Comparison of ENCODE assay signal across 8 cellular contexts in genomic region chr16:31142109-31143035, GRCh38. TPM values are rescaled to one million over a fixed set of nuclear protein-coding genes. Genes with fewer than 3 reads are reported as not detected.
DNase-seq lines count a peak whose midpoint lies in the region; ATAC-seq and TF ChIP-seq lines count a peak whose summit lies in the region.

No MANE protein-coding gene starts in this region.

- intact Hi-C loops in heart left ventricle (cut with DNase I) = loop anchor here (1.0 to 10.0 kb wide), 16 partner anchors 24 to 302 kb away; partner anchors contain the start of genes HSD3B7 (in 6 of the 10), BCKDK (in 4 of the 10), STX4 (in 3 of the 10) and VKORC1 (in 3 of the 10)
- intact Hi-C loops in posterior cingulate gyrus (cut with DNase I) = loop anchor here (1.0 to 5.0 kb wide), 3 partner anchors 35 to 48 kb away; partner anchors contain the start of genes BCKDK, FUS and VKORC1

- peak; percentile 96 for TF ChIP-seq CTCF in GM12875 (IDR thresholded peaks at IDR 0.05; ENCODE audit: borderline replicate concordance, insufficient read depth, low read depth, low read length)
- TF ChIP-seq CTCF in heart left ventricle (IDR thresholded peaks at IDR 0.05) = peak; percentile 80 to 99 (median 96)
- peak; percentile 94 to 100 (median 100) for TF ChIP-seq CTCF in upper lobe of left lung (IDR thresholded peaks at IDR 0.05)

- peak overlapping the region; percentile 81 for H3K9ac ChIP-seq in adipocyte (ENCODE audit: low read length)

- H3K27me3 ChIP-seq in adipocyte (replicated peaks; ENCODE audit: control insufficient read depth, insufficient read depth, low read length) (peaks cover 15% of the 10 kb centered on the region), heart left ventricle (peaks cover 0 to 4% (median 0%) of the 10 kb centered on the region in 9 donors), upper lobe of left lung (no peaks in the 10 kb centered on the region)

- H3K4me3 ChIP-seq in GM12875 (ENCODE audit: low read depth, low read length) = peak overlapping the region; percentile 21
- H3K4me3 ChIP-seq in adipocyte (ENCODE audit: low read length) = peak overlapping the region; percentile 78
- H3K4me3 ChIP-seq in heart left ventricle = peak overlapping the region; percentile 18 to 67 (median 55)
- peak overlapping the region; percentile 38 to 63 (median 51) for H3K4me3 ChIP-seq in upper lobe of left lung

- peak in 1 of 2 donors; percentile 44 for TF ChIP-seq POLR2A in heart left ventricle (IDR thresholded peaks at IDR 0.05)
- peak in 2 of 4 donors; percentile 43 to 45 for TF ChIP-seq POLR2A in upper lobe of left lung (IDR thresholded peaks at IDR 0.05)

- TF ChIP-seq EP300 in upper lobe of left lung (IDR thresholded peaks at IDR 0.05) = no peak

- DNase-seq in NCI-H1417 treated with DMSO at 0.1 percent for 48 hours (lab: John Stamatoyannopoulos, UW) = peak; percentile 81
- DNase-seq in SW 1271 (lab: John Stamatoyannopoulos, UW) = peak; percentile 95 to 99
- peak; percentile 100 for DNase-seq in adipocyte (ENCODE audit: low read depth)
- DNase-seq in heart left ventricle = peak; percentile 99
- DNase-seq in posterior cingulate gyrus = peak; percentile 91 to 100 (median 94)
- peak; percentile 99 to 100 for DNase-seq in upper lobe of left lung

- 2 to 4% (median 3%) methylated on average over 41 to 92 of the region's 92 CpGs for WGBS in heart left ventricle, 4 donors
- WGBS in upper lobe of left lung, 2 donors = 3% methylated on average over 17 to 22 of the region's 92 CpGs

- no peaks in the 10 kb centered on the region for H3K36me3 ChIP-seq in adipocyte (ENCODE audit: control insufficient read depth, insufficient read depth, low read length, severe bottlenecking)
- no peaks in the 10 kb centered on the region for H3K36me3 ChIP-seq in heart left ventricle
- no peaks in the 10 kb centered on the region for H3K36me3 ChIP-seq in upper lobe of left lung

- ATAC-seq in HG02840 (IDR thresholded peaks at IDR 0.05; ENCODE audit: low FRiP score, unreplicated experiment) (peak; percentile 87), heart left ventricle (peak; percentile 98 to 99 (median 98)), upper lobe of left lung (ENCODE audit: low FRiP score in 2 of 2) (peak; percentile 98)

- H3K27ac ChIP-seq in heart left ventricle (peak overlapping the region in 11 of 12 donors; percentile 75 to 91 (median 82)), upper lobe of left lung (peak overlapping the region; percentile 80 to 90 (median 86))

- H3K4me1 ChIP-seq in adipocyte (ENCODE audit: control insufficient read depth, insufficient read depth, low read length) (peaks cover 24% of the 10 kb centered on the region), heart left ventricle (peaks cover 3 to 39% (median 27%) of the 10 kb centered on the region in 12 donors), upper lobe of left lung (peaks cover 22 to 40% (median 28%) of the 10 kb centered on the region in 4 donors)

- H3K9me3 ChIP-seq in adipocyte (ENCODE audit: control insufficient read depth, low read length) (no peaks in the 10 kb centered on the region), heart left ventricle (no peaks in the 10 kb centered on the region), upper lobe of left lung (no peaks in the 10 kb centered on the region)

RNA-seq across cellular contexts. Expression of gene PRSS8, which starts 6.8 kb away (rescaled TPM):
- total RNA-seq in heart left ventricle = under 1 TPM in 4 of 9 donors, not detected in 5; 0.17 to 0.44 (median 0.39) TPM
- polyA plus RNA-seq in heart left ventricle = under 1 TPM; 0.17 to 0.23 TPM
- total RNA-seq in upper lobe of left lung = 100 to 1,000 TPM in 3 of 6 donors, 10 to 100 TPM in 3; 59.7 to 155 (median 109) TPM

RNA-seq across cellular contexts. Expression of gene PRSS36, which starts 7.5 kb away (rescaled TPM):
- total RNA-seq in heart left ventricle = 1 to 10 TPM in 7 of 9 donors, under 1 TPM in 2; 0.35 to 5.1 (median 1.2) TPM
- polyA plus RNA-seq in heart left ventricle = 1 to 10 TPM; 1.0 to 2.6 TPM
- 10 to 100 TPM in 2 of 6 donors, 1 to 10 TPM in 4; 1.4 to 61.8 (median 5.6) TPM for total RNA-seq in upper lobe of left lung

RNA-seq across cellular contexts. Expression of gene KAT8, which starts 24.9 kb away (rescaled TPM):
- total RNA-seq in heart left ventricle (10 to 100 TPM; 52.8 to 79.8 (median 64.7) TPM), upper lobe of left lung (100 to 1,000 TPM in 1 of 6 donors, 10 to 100 TPM in 5; 73.9 to 144 (median 83.6) TPM)
- polyA plus RNA-seq in heart left ventricle = 10 to 100 TPM; 56.7 to 83.2 TPM

RNA-seq across cellular contexts. Expression of gene BCKDK, which starts 34.2 kb away (rescaled TPM):
- total RNA-seq in heart left ventricle (100 to 1,000 TPM in 2 of 9 donors, 10 to 100 TPM in 7; 61.9 to 134 (median 70.0) TPM), upper lobe of left lung (10 to 100 TPM; 23.2 to 64.4 (median 39.3) TPM)
- 10 to 100 TPM; 42.6 to 57.4 TPM for polyA plus RNA-seq in heart left ventricle

RNA-seq across cellular contexts. Expression of gene FUS, which starts 37.6 kb away (rescaled TPM):
- total RNA-seq in heart left ventricle = 100 to 1,000 TPM in 7 of 9 donors, 10 to 100 TPM in 2; 20.3 to 213 (median 127) TPM
- 100 to 1,000 TPM; 127 to 155 TPM for polyA plus RNA-seq in heart left ventricle
- 100 to 1,000 TPM in 3 of 6 donors, 10 to 100 TPM in 3; 65.7 to 258 (median 145) TPM for total RNA-seq in upper lobe of left lung

Comparison
In these comparisons a context has a peak if more than half of its experiments do, and no peak if none do; other contexts are left out.
1. Peak in every context shown above with its lines: DNase-seq, ATAC-seq, H3K4me3 ChIP-seq and H3K27ac ChIP-seq.
2. H3K4me3 ChIP-seq: peak in every context shown above with its lines; median percentile 78 in adipocyte; 55 in heart left ventricle; 51 in upper lobe of left lung; 21 in GM12875.
3. RNA of gene PRSS8, which starts 6.8 kb away (total RNA-seq): 59.7 to 155 TPM in upper lobe of left lung; 0.17 to 0.44 TPM in heart left ventricle; every median in the first group is over 10 times any median in the second.